ENCODE assay signal across 8 cellular contexts in the genomic region with DNA sequence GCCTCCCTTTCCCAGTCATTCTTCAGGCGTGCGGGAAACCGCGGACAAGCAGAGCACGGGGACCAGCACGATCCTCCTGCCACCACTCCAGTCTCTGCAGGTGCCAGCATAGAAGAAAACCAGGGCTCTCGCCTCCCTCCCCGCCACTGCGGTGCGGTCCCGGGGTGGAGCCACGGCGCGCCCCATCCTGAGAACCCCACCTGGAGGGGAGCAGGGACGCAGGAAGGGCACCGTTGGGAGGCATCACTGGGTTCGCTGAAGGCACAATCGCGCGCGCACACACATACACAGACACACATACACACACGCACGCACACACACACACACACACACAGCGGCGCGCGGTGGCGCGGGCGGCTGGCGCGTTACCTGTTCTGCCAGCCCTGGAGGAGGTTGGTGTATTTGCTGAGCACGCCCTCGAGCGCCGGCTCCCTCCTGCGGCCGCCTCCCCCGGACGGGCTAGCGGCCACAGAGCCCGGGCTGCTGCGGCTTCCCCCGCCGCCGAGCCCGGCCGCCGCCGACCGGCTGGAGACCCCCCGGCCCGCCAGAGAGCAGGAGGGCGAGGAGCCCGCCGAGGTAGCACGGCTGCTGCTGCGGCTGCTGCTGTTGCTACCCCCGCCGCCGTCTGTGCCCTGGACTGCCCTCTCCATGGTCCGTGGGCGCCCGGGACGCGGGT. TPM values are rescaled to one million over a fixed set of nuclear protein-coding genes. Genes with fewer than 3 reads are reported as not detected.
DNase-seq lines count a peak whose midpoint lies in the region; ATAC-seq and TF ChIP-seq lines count a peak whose summit lies in the region.

No MANE protein-coding gene starts in this region.

- H4K20me1 ChIP-seq in neural cell (ENCODE audit: insufficient read depth): no peaks in the 10 kb centered on the region

- no peaks in the 10 kb centered on the region for H3K9me2 ChIP-seq in neural cell (ENCODE audit: insufficient read depth, low read length)

- H3K79me2 ChIP-seq in neural cell (replicated peaks; ENCODE audit: insufficient read depth, low read length): no peaks in the 10 kb centered on the region

- no peak for TF ChIP-seq CTCF in fibroblast of the aortic adventitia (IDR thresholded peaks at IDR 0.05; ENCODE audit: insufficient read depth, low read length)
- peak; percentile 44 for TF ChIP-seq CTCF in neural cell (IDR thresholded peaks at IDR 0.05; ENCODE audit: poor library complexity, severe bottlenecking)
- TF ChIP-seq CTCF in uterus (IDR thresholded peaks at IDR 0.05): no peak

- H3K9me3 ChIP-seq in neural cell (ENCODE audit: low read length) (no peaks in the 10 kb centered on the region), uterus (no peaks in the 10 kb centered on the region)

- no peaks in the 10 kb centered on the region for H3F3A ChIP-seq in neural cell (ENCODE audit: insufficient read depth, low read length, poor library complexity, severe bottlenecking)

- TF ChIP-seq EP300 in neural cell (conservative IDR thresholded peaks at IDR 0.05; ENCODE audit: poor library complexity, severe bottlenecking): peak; percentile 38

- intact Hi-C loops in uterus (cut with DNase I; ENCODE audit: low total_unique reads): no loop called here

- TF ChIP-seq RAD21 in neural cell (conservative IDR thresholded peaks at IDR 0.05): peak; percentile 53

- H3K27ac Mint-ChIP-seq in activated T-cell treated with anti-CD3 and anti-CD28 coated beads, Interleukin-2, amount 50 U/mL, for 24 hours: peak overlapping the region; percentile 51

- peak; percentile 52 for DNase-seq in EL
- DNase-seq in NCI-H748 treated with DMSO at 0.1 percent for 48 hours (lab: John Stamatoyannopoulos, UW): peak; percentile 62
- peak; percentile 67 for DNase-seq in activated T-cell treated with anti-CD3 and anti-CD28 coated beads, Interleukin-2, amount 50 U/mL, for 24 hours
- DNase-seq in fibroblast of the aortic adventitia (ENCODE audit: low read depth): peak; percentile 28
- peak; percentile 51 to 53 for DNase-seq in uterus
- no peak for DNase-seq in NCI-H1694 treated with DMSO at 0.1 percent for 48 hours (lab: John Stamatoyannopoulos, UW)

- peak overlapping the region; percentile 75 for H3K4me3 Mint-ChIP-seq in activated T-cell treated with anti-CD3 and anti-CD28 coated beads, Interleukin-2, amount 50 U/mL, for 24 hours

- H3K36me3 ChIP-seq in neural cell (ENCODE audit: insufficient read depth, low read length): no peaks in the 10 kb centered on the region
- H3K36me3 ChIP-seq in uterus: no peaks in the 10 kb centered on the region

- H3K4me1 ChIP-seq in uterus: no peaks in the 10 kb centered on the region

- H3K27me3 Mint-ChIP-seq in activated T-cell treated with anti-CD3 and anti-CD28 coated beads, Interleukin-2, amount 50 U/mL, for 24 hours: peaks cover 74% of the 10 kb centered on the region

- no peak overlapping the region for H3K27ac ChIP-seq in neural cell (ENCODE audit: low read length)
- H3K27ac ChIP-seq in uterus: peak overlapping the region; percentile 96 to 97

- H3K9ac ChIP-seq in neural cell (ENCODE audit: low read length): peak overlapping the region; percentile 65

- TF ChIP-seq POLR2A in uterus (IDR thresholded peaks at IDR 0.05): no peak

- peak; percentile 38 for ATAC-seq in HG02678 (IDR thresholded peaks at IDR 0.05; ENCODE audit: unreplicated experiment)

- H3K36me3 Mint-ChIP-seq in activated T-cell treated with anti-CD3 and anti-CD28 coated beads, Interleukin-2, amount 50 U/mL, for 24 hours (ENCODE audit: low read depth): no peaks in the 10 kb centered on the region

- H3K4me2 ChIP-seq in neural cell (ENCODE audit: low read length): peak overlapping the region; percentile 72

- H2AFZ ChIP-seq in neural cell (ENCODE audit: low read depth, low read length): peak overlapping the region; percentile 43

- H3K9me3 Mint-ChIP-seq in activated T-cell treated with anti-CD3 and anti-CD28 coated beads, Interleukin-2, amount 50 U/mL, for 24 hours: peaks cover 4% of the 10 kb centered on the region

- peak overlapping the region; percentile 90 for H3K4me3 ChIP-seq in fibroblast of the aortic adventitia (ENCODE audit: low read depth, low read length)
- peak overlapping the region; percentile 88 for H3K4me3 ChIP-seq in neural cell (ENCODE audit: low read length)
- peak overlapping the region; percentile 62 to 82 for H3K4me3 ChIP-seq in uterus

- H3K4me1 Mint-ChIP-seq in activated T-cell treated with anti-CD3 and anti-CD28 coated beads, Interleukin-2, amount 50 U/mL, for 24 hours (ENCODE audit: low read depth): peaks cover 30% of the 10 kb centered on the region

- H3K27me3 ChIP-seq in neural cell (ENCODE audit: insufficient read depth, low read depth, low read length): peaks cover 29% of the 10 kb centered on the region
- no peaks in the 10 kb centered on the region for H3K27me3 ChIP-seq in uterus

TF ChIP-seq in neural cell, 6 proteins besides CTCF, POLR2A, EP300 and RAD21:
- TF ChIP-seq POLR2AphosphoS5 (IDR thresholded peaks at IDR 0.05) (peak; percentile 66), EZH2 (IDR thresholded peaks at IDR 0.05; ENCODE audit: borderline replicate concordance, insufficient read depth, low read length, poor library complexity, severe bottlenecking) (no peak), MXI1 (conservative IDR thresholded peaks at IDR 0.05; ENCODE audit: poor library complexity, severe bottlenecking) (peak; percentile 69), TAF1 (IDR thresholded peaks at IDR 0.05; ENCODE audit: low read depth) (no peak), SMC3 (conservative IDR thresholded peaks at IDR 0.05; ENCODE audit: poor library complexity) (peak; percentile 61), REST (IDR thresholded peaks at IDR 0.05; ENCODE audit: borderline replicate concordance) (no peak)

RNA-seq across cellular contexts. Expression of gene OSBPL10, which starts 0.4 kb away (rescaled TPM):
- total RNA-seq in fibroblast of the aortic adventitia (ENCODE audit: low replicate concordance) (6.7 and 15.0 TPM in 2 replicates), uterus (10 to 100 TPM; 30.0 to 49.7 (median 43.7) TPM)
- polyA plus RNA-seq in neural cell: 2.0 and 4.0 TPM in 2 replicates
- polyA minus RNA-seq in neural cell: 0.97 and 3.5 TPM in 2 replicates

RNA-seq across cellular contexts. Expression of gene ZNF860, which starts 0.9 kb away (rescaled TPM):
- 0.33 and 1.2 TPM in 2 replicates for total RNA-seq in fibroblast of the aortic adventitia (ENCODE audit: low replicate concordance)
- 0.66 and 1.2 TPM in 2 replicates for polyA plus RNA-seq in neural cell
- polyA minus RNA-seq in neural cell: 0.73 and 1.4 TPM in 2 replicates
- 1 to 10 TPM in 3 of 4 donors, under 1 TPM in 1; 0.26 to 2.8 (median 1.5) TPM for total RNA-seq in uterus
